8 cellular contexts compared by ENCODE assay signal in genomic region chr6:26021350-26022165, GRCh38. TPM values are rescaled to one million over a fixed set of nuclear protein-coding genes. Genes with fewer than 3 reads are reported as not detected.
A peak's percentile ranks its signal among the peaks of the same experiment; 100 is the strongest.
DNase-seq lines count a peak whose midpoint lies in the region; ATAC-seq and TF ChIP-seq lines count a peak whose summit lies in the region.

No MANE protein-coding gene starts in this region.

- H3K27me3 Mint-ChIP-seq in activated CD4-positive, alpha-beta T cell treated with anti-CD3 and anti-CD28 coated beads for 36 hours = no peaks in the 10 kb centered on the region
- no peaks in the 10 kb centered on the region for H3K27me3 Mint-ChIP-seq in chondrocyte (ENCODE audit: low read depth)

- intact Hi-C loops in activated CD4-positive, alpha-beta T cell treated with anti-CD3 and anti-CD28 coated beads for 36 hours (cut with DNase I, micrococcal nuclease) = loop anchor here (1.0 to 10.0 kb wide), 7 partner anchors 22 to 1813 kb away; partner anchors contain the start of gene TRIM38 (in 1 of the 2)

- H3K27ac ChIP-seq in layer of hippocampus (ENCODE audit: low read depth, low read length) = peak overlapping the region; percentile 88

- H3K36me3 Mint-ChIP-seq in activated CD4-positive, alpha-beta T cell treated with anti-CD3 and anti-CD28 coated beads for 36 hours (ENCODE audit: low read depth) = peaks cover 7% of the 10 kb centered on the region
- no peaks in the 10 kb centered on the region for H3K36me3 Mint-ChIP-seq in chondrocyte (ENCODE audit: low read depth)

- peaks cover 46% of the 10 kb centered on the region for H3K4me1 Mint-ChIP-seq in activated CD4-positive, alpha-beta T cell treated with anti-CD3 and anti-CD28 coated beads for 36 hours
- peaks cover 23% of the 10 kb centered on the region for H3K4me1 Mint-ChIP-seq in chondrocyte (ENCODE audit: low read depth)

- no peaks in the 10 kb centered on the region for H3K27me3 ChIP-seq in layer of hippocampus (ENCODE audit: control insufficient read depth, insufficient read depth, low read length)

- DNase-seq in AML-193 (lab: John Stamatoyannopoulos, UW) (peak; percentile 96 to 97), GM19240 (ENCODE audit: insufficient read length, low spot score) (peak; percentile 59), NCI-H524 (lab: John Stamatoyannopoulos, UW) (peak; percentile 81 to 91), chondrocyte (ENCODE audit: low spot score) (no peak)
- peak; percentile 95 for DNase-seq in activated CD4-positive, alpha-beta T cell treated with anti-CD3 and anti-CD28 coated beads for 36 hours
- peak; percentile 62 to 70 for DNase-seq in stimulated activated CD4-positive, alpha-beta T cell treated with anti-CD3 and anti-CD28 coated beads, Interleukin-1b, Interleukin-23, amount 100 ng/mL, for 4 hours (ENCODE audit: low read depth in 2 of 2)

- peak overlapping the region; percentile 100 for H3K27ac Mint-ChIP-seq in activated CD4-positive, alpha-beta T cell treated with anti-CD3 and anti-CD28 coated beads for 36 hours
- H3K27ac Mint-ChIP-seq in chondrocyte (ENCODE audit: unreplicated experiment) = peak overlapping the region; percentile 100

- CTCF ChIA-PET in activated CD4-positive, alpha-beta T cell treated with anti-CD3 and anti-CD28 coated beads for 36 hours (lab: Charles Lee) = interaction anchor here (0.7 to 3.9 kb wide), 7 partner anchors 8 to 75 kb away, joined by 3 to 31 read pairs (median 4); a partner anchor contains a TSS

- peak overlapping the region; percentile 94 for H3K4me3 Mint-ChIP-seq in activated CD4-positive, alpha-beta T cell treated with anti-CD3 and anti-CD28 coated beads for 36 hours
- peak overlapping the region; percentile 95 for H3K4me3 Mint-ChIP-seq in chondrocyte (ENCODE audit: unreplicated experiment)

- peak; percentile 46 for ATAC-seq in HG03442 (IDR thresholded peaks at IDR 0.05; ENCODE audit: unreplicated experiment)
- ATAC-seq in activated CD4-positive, alpha-beta T cell treated with anti-CD3 and anti-CD28 coated beads for 36 hours = peak; percentile 62

- peak; percentile 6 for TF ChIP-seq CTCF in chondrocyte (IDR thresholded peaks at IDR 0.05)

- POLR2A ChIA-PET in activated CD4-positive, alpha-beta T cell treated with anti-CD3 and anti-CD28 coated beads for 36 hours (lab: Charles Lee) = interaction anchor here (0.6 to 4.5 kb wide), 28 partner anchors 9 to 1817 kb away, joined by 3 to 179 read pairs (median 5); partner anchors contain the start of genes CARMIL1 and TRIM38

- peaks cover 5% of the 10 kb centered on the region for H3K9me3 Mint-ChIP-seq in activated CD4-positive, alpha-beta T cell treated with anti-CD3 and anti-CD28 coated beads for 36 hours (ENCODE audit: low read depth)
- H3K9me3 Mint-ChIP-seq in chondrocyte (ENCODE audit: low read depth) = peaks cover 4% of the 10 kb centered on the region

RNA-seq across cellular contexts. Expression of gene TRIM38, which starts 59.0 kb away (rescaled TPM):
- 10 to 100 TPM; 24.9 TPM for total RNA-seq in activated CD4-positive, alpha-beta T cell treated with anti-CD3 and anti-CD28 coated beads for 36 hours
- 7.1 to 7.4 TPM (median 7.2 TPM) in 3 replicates for total RNA-seq in chondrocyte
